In the genomic region with DNA sequence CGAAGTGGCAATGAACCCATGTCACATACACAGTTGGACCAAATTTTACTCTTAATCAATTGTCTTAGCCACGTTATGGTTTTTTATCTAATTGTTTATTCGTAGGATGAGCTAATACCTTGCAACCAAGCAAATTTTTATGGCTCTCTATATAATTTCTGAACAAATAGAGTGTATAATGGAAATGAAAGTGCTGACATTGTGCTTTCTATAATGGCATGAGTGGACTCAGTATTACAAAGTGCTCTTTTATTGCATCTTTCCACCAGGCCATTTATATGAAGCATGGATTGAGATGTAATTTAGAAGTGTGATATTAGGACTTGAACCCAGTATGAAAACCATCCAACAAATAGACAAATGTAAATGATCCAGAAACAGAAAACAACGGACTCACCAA, we compare ENCODE assay signal across 34 cellular contexts.
"Had no signal": no experiment of that assay in that cellular context is flagged by ENCODE, and none has a peak within 500 bp of the region (broad histone marks: within the 10 kb centered on the region; RNA-seq: fewer than 3 reads in every experiment).

No MANE protein-coding gene starts in this region.

- H3K36me3 Mint-ChIP-seq: activated naive CD8-positive, alpha-beta T cell treated with anti-CD3 and anti-CD28 coated beads, Interleukin-2, amount 10 ng/mL, durations not matched to agents 7 days and 5 days had no signal

- DNase-seq: activated B cell treated with CpG ODN at 0.5 μM for 24 hours; activated CD4-positive, alpha-beta memory T cell treated with anti-CD3 and anti-CD28 coated beads, Interleukin-2, amount 10 ng/mL, durations not matched to agents 7 days and 5 days; activated CD4-positive, alpha-beta T cell treated with anti-CD3 and anti-CD28 coated beads for 4 hours; activated CD4-positive, CD25-positive, alpha-beta regulatory T cell treated with anti-CD3 and anti-CD28 coated beads, Interleukin-2, amount 50 U/mL, for 72 hours; activated effector memory CD4-positive, alpha-beta T cell treated with anti-CD3 and anti-CD28 coated beads, Interleukin-2, amount 50 U/mL, for 16 hours; activated naive CD4-positive, alpha-beta T cell; activated naive CD4-positive, alpha-beta T cell treated with anti-CD3 and anti-CD28 coated beads, Interleukin-2, amount 50 U/mL, for 16 hours; activated naive CD8-positive, alpha-beta T cell treated with anti-CD3 and anti-CD28 coated beads, Interleukin-2, amount 10 ng/mL, durations not matched to agents 7 days and 5 days; activated T-cell treated with anti-CD3 and anti-CD28 coated beads, Interleukin-2, amount 50 U/mL, for 1 hour; activated T-cell treated with anti-CD3 and anti-CD28 coated beads, Interleukin-2, amount 50 U/mL, for 72 hours; amygdala; colonic mucosa; Kasumi-1; KG1; MG63; NCI-H1048; NCI-H1436; NCI-H1694 treated with DMSO at 0.1 percent for 48 hours; NCI-H2029 treated with DMSO at 0.1 percent for 48 hours; NCI-H2107; NCI-H226; NCI-H446 treated with DMSO at 0.1 percent for 48 hours; NCI-H524; OCI-M1; Right ventricle myocardium superior; SW 1271; T-helper 1 cell; T-helper 2 cell; T-helper 9 cell had no signal

- H3K4me3 Mint-ChIP-seq: activated B cell treated with CpG ODN at 0.5 μM for 24 hours; activated CD4-positive, alpha-beta memory T cell treated with anti-CD3 and anti-CD28 coated beads, Interleukin-2, amount 10 ng/mL, durations not matched to agents 7 days and 5 days; activated naive CD8-positive, alpha-beta T cell treated with anti-CD3 and anti-CD28 coated beads, Interleukin-2, amount 10 ng/mL, durations not matched to agents 7 days and 5 days; activated T-cell treated with anti-CD3 and anti-CD28 coated beads, Interleukin-2, amount 50 U/mL, for 72 hours; activated T-helper 17 cell treated with anti-CD3 and anti-CD28 coated beads, Interleukin-2, amount 50 U/mL, for 72 hours; central memory CD8-positive, alpha-beta T cell had no signal

- ATAC-seq: activated T-cell treated with anti-CD3 and anti-CD28 coated beads, Interleukin-2, amount 50 U/mL, for 72 hours; activated T-helper 17 cell treated with anti-CD3 and anti-CD28 coated beads, Interleukin-2, amount 50 U/mL, for 72 hours had no signal

- H3K4me1 ChIP-seq: ascending aorta, colonic mucosa had no signal

- H3K4me1 Mint-ChIP-seq: activated T-helper 17 cell treated with anti-CD3 and anti-CD28 coated beads, Interleukin-2, amount 50 U/mL, for 72 hours; central memory CD8-positive, alpha-beta T cell had no signal

- H3K27me3 Mint-ChIP-seq: activated B cell treated with CpG ODN at 0.5 μM for 24 hours; activated CD4-positive, alpha-beta memory T cell treated with anti-CD3 and anti-CD28 coated beads, Interleukin-2, amount 10 ng/mL, durations not matched to agents 7 days and 5 days; activated naive CD8-positive, alpha-beta T cell treated with anti-CD3 and anti-CD28 coated beads, Interleukin-2, amount 10 ng/mL, durations not matched to agents 7 days and 5 days; activated T-helper 17 cell treated with anti-CD3 and anti-CD28 coated beads, Interleukin-2, amount 50 U/mL, for 72 hours; central memory CD8-positive, alpha-beta T cell had no signal

- H3K9me3 Mint-ChIP-seq: activated B cell treated with CpG ODN at 0.5 μM for 24 hours; activated naive CD8-positive, alpha-beta T cell treated with anti-CD3 and anti-CD28 coated beads, Interleukin-2, amount 10 ng/mL, durations not matched to agents 7 days and 5 days had no signal

- H3K27ac ChIP-seq: ascending aorta, cardiac muscle cell, colonic mucosa, VCaP had no signal

- H3K9me3 ChIP-seq: ascending aorta, colonic mucosa, MG63 had no signal

- H3K36me3 ChIP-seq: ascending aorta, cardiac muscle cell, colonic mucosa, MG63 had no signal

- H3K27ac Mint-ChIP-seq: activated B cell treated with CpG ODN at 0.5 μM for 24 hours; activated CD4-positive, alpha-beta memory T cell treated with anti-CD3 and anti-CD28 coated beads, Interleukin-2, amount 10 ng/mL, durations not matched to agents 7 days and 5 days; activated naive CD8-positive, alpha-beta T cell treated with anti-CD3 and anti-CD28 coated beads, Interleukin-2, amount 10 ng/mL, durations not matched to agents 7 days and 5 days; activated T-cell treated with anti-CD3 and anti-CD28 coated beads, Interleukin-2, amount 50 U/mL, for 72 hours; activated T-helper 17 cell treated with anti-CD3 and anti-CD28 coated beads, Interleukin-2, amount 50 U/mL, for 72 hours had no signal

- H3K4me3 ChIP-seq: ascending aorta, cardiac muscle cell, colonic mucosa, MG63 had no signal

- H3K27me3 ChIP-seq: ascending aorta, cardiac muscle cell, colonic mucosa, MG63 had no signal
